Comparison of ENCODE assay signal across 10 cellular contexts in genomic region chr2:39470580-39470979, GRCh38. TPM values are rescaled to one million over a fixed set of nuclear protein-coding genes. Genes with fewer than 3 reads are reported as not detected.
DNase-seq lines count a peak whose midpoint lies in the region; ATAC-seq, FAIRE-seq and TF ChIP-seq lines count a peak whose summit lies in the region.
"Had no signal": no experiment of that assay in that cellular context is flagged by ENCODE, and none has a peak within 500 bp of the region (broad histone marks: within the 10 kb centered on the region; RNA-seq: fewer than 3 reads in every experiment).

No MANE protein-coding gene starts in this region.

- no peak overlapping the region for H4K5ac ChIP-seq in H1 (ENCODE audit: insufficient read length, low read depth, low read length)

- H3K56ac ChIP-seq in H1 (replicated peaks; ENCODE audit: insufficient read length, low read depth, low read length): no peak overlapping the region

- no peak overlapping the region for H2AFZ ChIP-seq in H1 (ENCODE audit: low read length)

- H3K27me3 ChIP-seq in H1 (replicated peaks in 1 of 4; ENCODE audit: control insufficient read depth in 3 of 4, extremely low read depth in 1 of 4, insufficient read depth in 3 of 4, low read length in 3 of 4) (no peaks in the 10 kb centered on the region), upper lobe of right lung (no peaks in the 10 kb centered on the region)
- H3K27me3 ChIP-seq: right atrium auricular region had no signal

- POLR2A ChIA-PET in H1 (lab: Charles Lee; ENCODE audit: partially characterized antibody): interaction anchor here (0.8 kb wide), 1 partner anchor 8 kb away, joined by 4 read pairs; no protein-coding TSS in a partner anchor

- intact Hi-C loops in upper lobe of right lung (cut with DNase I): no loop called here

- H3K36me3 ChIP-seq in H1 (ENCODE audit: control insufficient read depth in 2 of 4, insufficient read depth in 4 of 4, low read length in 3 of 4) (no peaks in the 10 kb centered on the region), upper lobe of right lung (peaks cover 5% of the 10 kb centered on the region)
- H3K36me3 ChIP-seq: right atrium auricular region had no signal

- H3K9me3 ChIP-seq in H1 (ENCODE audit: insufficient read depth in 2 of 2, low read depth in 1 of 2, low read length in 1 of 2): no peaks in the 10 kb centered on the region
- H3K9me3 ChIP-seq in upper lobe of right lung: no peaks in the 10 kb centered on the region
- H3K9me3 ChIP-seq: right atrium auricular region had no signal

- CTCF ChIA-PET in H1 (lab: Charles Lee; ENCODE audit: partially characterized antibody): interaction anchor here (1.4 to 2.1 kb wide), 2 partner anchors 91 to 260 kb away, joined by 4 to 9 read pairs; no protein-coding TSS in a partner anchor

- no peak overlapping the region for H4K91ac ChIP-seq in H1 (replicated peaks; ENCODE audit: insufficient read length, low read length)

- no peak overlapping the region for H3K23ac ChIP-seq in H1 (ENCODE audit: insufficient read length)

- TF ChIP-seq EP300 in H1 (IDR thresholded peaks at IDR 0.05; ENCODE audit: borderline replicate concordance in 1 of 2, low read depth in 2 of 2, low read length in 2 of 2): no peak

- no peak overlapping the region for H4K8ac ChIP-seq in H1 (ENCODE audit: extremely low read depth, insufficient read depth, low read length)

- no peak overlapping the region for H2AK5ac ChIP-seq in H1 (ENCODE audit: low read depth, low read length)

- no peak overlapping the region for H2BK5ac ChIP-seq in H1 (ENCODE audit: low read depth, low read length)

- H3K9ac ChIP-seq in H1 (replicated peaks in 1 of 4; ENCODE audit: extremely low read depth in 1 of 4, low read depth in 3 of 4, low read length in 3 of 4): no peak overlapping the region

- peaks cover 0 to 10% (median 7%) of the 10 kb centered on the region in 4 experiments; a peak in 3 of 7 replicates for H3K4me1 ChIP-seq in H1 (replicated peaks in 1 of 4; ENCODE audit: control insufficient read depth in 3 of 4, insufficient read depth in 4 of 4, low read length in 3 of 4)
- H3K4me1 ChIP-seq in upper lobe of right lung: peaks cover 17% of the 10 kb centered on the region

- no peaks in the 10 kb centered on the region for H3K79me2 ChIP-seq in H1 (ENCODE audit: control insufficient read depth in 1 of 2, insufficient read depth in 2 of 2, low read length in 2 of 2)

- DNase-seq in H1 (ENCODE audit: low read depth in 1 of 2, low spot score in 2 of 2) (no peak), NK-92 (lab: John Stamatoyannopoulos, UW; ENCODE audit: unreplicated experiment) (no peak), upper lobe of right lung (no peak)
- no peak for DNase-seq in activated T-cell treated with anti-CD3 and anti-CD28 coated beads, Interleukin-2, amount 50 U/mL, for 48 hours
- no peak for DNase-seq in activated effector memory CD4-positive, alpha-beta T cell treated with anti-CD3 and anti-CD28 coated beads, Interleukin-2, amount 50 U/mL, for 16 hours
- DNase-seq: NCI-H2081 had no signal

- H3K23me2 ChIP-seq in H1 (ENCODE audit: low read depth, low read length): no peaks in the 10 kb centered on the region

- H3K27ac ChIP-seq in H1 (ENCODE audit: low read depth, low read length) (no peak overlapping the region), upper lobe of right lung (no peak overlapping the region)

- no peak for TF ChIP-seq CTCF in H1 (IDR thresholded peaks at IDR 0.05; ENCODE audit: control extremely low read depth in 1 of 3, insufficient read depth in 1 of 3, low read depth in 1 of 3, low read length in 3 of 3)
- no peak for TF ChIP-seq CTCF in upper lobe of right lung (IDR thresholded peaks at IDR 0.05)

- H4K20me1 ChIP-seq in H1 (replicated peaks in 1 of 2; ENCODE audit: control insufficient read depth in 1 of 2, insufficient read depth in 2 of 2, low read length in 2 of 2): no peaks in the 10 kb centered on the region

- no peak overlapping the region; a peak in 1 of 4 replicates for H3K4me2 ChIP-seq in H1 (ENCODE audit: insufficient read depth in 1 of 2, low read depth in 2 of 2, low read length in 2 of 2)

- H2BK12ac ChIP-seq in H1 (ENCODE audit: low read depth, low read length): no peak overlapping the region

- ATAC-seq in GM18517 (IDR thresholded peaks at IDR 0.05; ENCODE audit: unreplicated experiment): peak; percentile 74
- peak; percentile 63 for ATAC-seq in GM21447 (IDR thresholded peaks at IDR 0.05; ENCODE audit: unreplicated experiment)
- peak; percentile 60 for ATAC-seq in HG03064 (IDR thresholded peaks at IDR 0.05; ENCODE audit: low read depth, unreplicated experiment)
- ATAC-seq in upper lobe of right lung: no peak

- 88% methylated on average over 3 of the region's 3 CpGs; no CpG with 5 or more reads in 1 of the 2 experiments for WGBS in H1 (ENCODE audit: extremely low coverage in 1 of 2, insufficient coverage in 1 of 2, insufficient read length in 1 of 2, insufficient replicate concordance in 2 of 2, low coverage in 1 of 2, low lambda C conversion rate in 2 of 2, missing lambda C conversion rate in 1 of 2), 2 experiments

- H3K79me1 ChIP-seq in H1 (ENCODE audit: low read depth, low read length): no peaks in the 10 kb centered on the region

- no peak for FAIRE-seq in H1 (lab: Jason Lieb, UNC)

- no peak overlapping the region for H2BK120ac ChIP-seq in H1 (replicated peaks; ENCODE audit: low read depth, low read length)

- no peak overlapping the region for H3K18ac ChIP-seq in H1 (ENCODE audit: extremely low read depth, low read length)

- no peak overlapping the region for H3K14ac ChIP-seq in H1 (ENCODE audit: insufficient read length)

- no peak overlapping the region for H2BK20ac ChIP-seq in H1 (ENCODE audit: low read length)

- H3K4ac ChIP-seq in H1 (replicated peaks; ENCODE audit: insufficient read length, low read depth, low read length): no peak overlapping the region

- no peak for TF ChIP-seq RAD21 in H1 (IDR thresholded peaks at IDR 0.05 in 1 of 2, conservative IDR thresholded peaks at IDR 0.05 in 1 of 2; ENCODE audit: low read depth in 2 of 2, low read length in 2 of 2)

- no peak for TF ChIP-seq POLR2A in H1 (IDR thresholded peaks at IDR 0.05; ENCODE audit: control extremely low read depth in 1 of 2, low read depth in 2 of 2, low read length in 2 of 2)

- no peak overlapping the region for H2BK15ac ChIP-seq in H1 (ENCODE audit: low read length)

- H3K4me3 ChIP-seq in H1 (ENCODE audit: extremely low read depth in 1 of 4, insufficient read depth in 2 of 4, low read depth in 3 of 4, low read length in 4 of 4) (no peak overlapping the region), upper lobe of right lung (no peak overlapping the region)
- H3K4me3 ChIP-seq: right atrium auricular region had no signal

TF ChIP-seq in H1, 55 proteins besides CTCF, POLR2A, EP300 and RAD21 (continues in another document):
- TF ChIP-seq, protein P1, sequence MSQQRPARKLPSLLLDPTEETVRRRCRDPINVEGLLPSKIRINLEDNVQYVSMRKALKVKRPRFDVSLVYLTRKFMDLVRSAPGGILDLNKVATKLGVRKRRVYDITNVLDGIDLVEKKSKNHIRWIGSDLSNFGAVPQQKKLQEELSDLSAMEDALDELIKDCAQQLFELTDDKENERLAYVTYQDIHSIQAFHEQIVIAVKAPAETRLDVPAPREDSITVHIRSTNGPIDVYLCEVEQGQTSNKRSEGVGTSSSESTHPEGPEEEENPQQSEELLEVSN (IDR thresholded peaks at IDR 0.05): no peak

RNA-seq across cellular contexts. Expression of gene MAP4K3, which starts 33.5 kb away (rescaled TPM):
- total RNA-seq in H1 (2021; fragmentation: NEBNext Ultra II Directional; extraction: Animal tissue kit (Norgen Biotek cat#: 25700)): 63.0 and 70.8 TPM in 2 replicates
- polyA plus RNA-seq in H1 (2011; rRNA removed): 6.5 and 11.4 TPM in 2 replicates
- polyA plus RNA-seq in H1 (2011; cell fraction: cytosol; rRNA removed): 15.2 TPM
- 8.8 TPM for polyA plus RNA-seq in H1 (2011; cell fraction: nucleus; rRNA removed)
- polyA plus RNA-seq in H1 (2012, experiment 1 of 2): 10.3 to 26.4 TPM (median 13.9 TPM) in 4 replicates
- polyA plus RNA-seq in H1 (2012, experiment 2 of 2): 1.4 TPM
- 20.4 TPM for polyA plus RNA-seq in H1 (2013, experiment 1 of 2)
- 20.5 TPM for polyA plus RNA-seq in H1 (2013, experiment 2 of 2)
- polyA minus RNA-seq in H1 (2011; rRNA and poly(A)+ RNA removed): 15.3 and 26.3 TPM in 2 replicates
- 14.1 TPM for polyA minus RNA-seq in H1 (2011; cell fraction: cytosol; rRNA and poly(A)+ RNA removed)
- 47.5 TPM for polyA minus RNA-seq in H1 (2011; cell fraction: nucleus; rRNA and poly(A)+ RNA removed)
- total RNA-seq in upper lobe of right lung: 55.5 TPM
